Comparison of ENCODE assay signal across 10 cellular contexts in the genomic region with DNA sequence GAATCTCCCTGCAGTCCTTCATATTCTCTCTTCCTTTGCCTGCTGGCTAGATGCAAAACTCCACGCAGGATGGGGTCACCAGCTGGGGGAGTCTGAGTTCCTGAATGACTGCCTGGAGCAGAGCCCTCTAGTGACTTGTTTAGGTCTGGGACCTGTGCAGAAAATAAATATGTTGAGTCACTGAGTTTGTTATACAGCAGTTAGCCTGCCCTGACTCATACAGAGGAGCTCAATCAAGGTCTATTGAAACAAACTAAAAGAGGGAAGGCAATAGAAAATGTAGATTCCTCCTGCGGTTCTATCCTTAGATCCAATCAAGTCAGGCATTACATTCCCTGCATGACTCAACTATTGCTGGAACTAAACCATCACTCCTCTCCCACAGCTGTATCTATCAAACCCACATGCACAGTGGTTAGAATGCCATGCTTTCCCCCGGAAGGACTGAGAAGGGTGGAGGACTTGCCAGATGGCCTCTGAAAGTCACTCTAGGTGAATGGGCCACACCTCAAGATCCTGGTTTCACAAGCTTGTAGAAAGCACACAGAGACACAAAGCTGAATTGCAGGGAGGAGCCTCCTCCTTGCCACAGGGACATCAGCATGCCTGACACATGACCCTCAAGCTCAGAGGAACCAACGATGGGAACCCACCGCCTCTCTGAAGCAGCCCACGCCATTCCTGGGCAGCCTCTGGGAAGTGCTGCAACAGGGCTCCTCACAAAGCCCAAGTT.
DNase-seq lines count a peak whose midpoint lies in the region; ATAC-seq, FAIRE-seq and TF ChIP-seq lines count a peak whose summit lies in the region.
"Had no signal": no experiment of that assay in that cellular context is flagged by ENCODE, and none has a peak within 500 bp of the region (broad histone marks: within the 10 kb centered on the region; RNA-seq: fewer than 3 reads in every experiment).

No MANE protein-coding gene starts in this region.

- H2AFZ ChIP-seq in keratinocyte (ENCODE audit: control insufficient read depth, low read length) = no peak overlapping the region

- no peaks in the 10 kb centered on the region for H3K36me3 ChIP-seq in BJ (ENCODE audit: control insufficient read depth, insufficient read depth, low read length)
- H3K36me3 ChIP-seq in HEK293 (ENCODE audit: control insufficient read depth in 2 of 2, insufficient read depth in 1 of 2, low read length in 2 of 2) = peaks cover 0 to 5% of the 10 kb centered on the region in 2 experiments; a peak in 1 of 3 replicates
- peaks cover 19 to 39% of the 10 kb centered on the region in 2 experiments for H3K36me3 ChIP-seq in keratinocyte (ENCODE audit: control insufficient read depth in 2 of 2, extremely low read depth in 1 of 2, insufficient read depth in 2 of 2, low read length in 2 of 2)
- no peaks in the 10 kb centered on the region for H3K36me3 ChIP-seq in right atrium auricular region
- no peaks in the 10 kb centered on the region for H3K36me3 ChIP-seq in uterus
- H3K36me3 ChIP-seq: neutrophil had no signal

- no peak overlapping the region for H3K27ac ChIP-seq in HEK293 (ENCODE audit: extremely low read depth, low read depth, low read length)
- peak overlapping the region; percentile 91 for H3K27ac ChIP-seq in keratinocyte (ENCODE audit: control insufficient read depth, insufficient read depth, low read length)
- no peak overlapping the region for H3K27ac ChIP-seq in right atrium auricular region
- H3K27ac ChIP-seq in uterus = no peak overlapping the region
- H3K27ac ChIP-seq: neutrophil had no signal

- no peak for TF ChIP-seq POLR2A in uterus (IDR thresholded peaks at IDR 0.05)

- peak; percentile 68 for TF ChIP-seq CTCF in BJ (IDR thresholded peaks at IDR 0.05; ENCODE audit: insufficient read depth, low read depth, low read length)
- TF ChIP-seq CTCF in HEK293 (tag by site-specific recombination; IDR thresholded peaks at IDR 0.05) = no peak; the same call in 1 of the 2 replicates
- peak in 2 of 3 experiments; percentile 52 to 89 for TF ChIP-seq CTCF in keratinocyte (optimal IDR thresholded peaks at IDR 0.05 in 1 of 3, IDR thresholded peaks at IDR 0.05 in 1 of 3, conservative IDR thresholded peaks at IDR 0.05 in 1 of 3; ENCODE audit: extremely low read depth in 1 of 3, insufficient read depth in 2 of 3, low read length in 3 of 3)
- no peak for TF ChIP-seq CTCF in right atrium auricular region (IDR thresholded peaks at IDR 0.05)
- TF ChIP-seq CTCF in uterus (IDR thresholded peaks at IDR 0.05) = no peak

- POLR2A ChIA-PET in BJ (lab: Charles Lee) = interaction anchor here (0.8 to 1.0 kb wide), 3 partner anchors 23 to 70 kb away, joined by 3 read pairs; no protein-coding TSS in a partner anchor
- POLR2A ChIA-PET in HEK293 (lab: Yijun Ruan, JAX) = interaction anchor here (0.6 to 1.4 kb wide), 2 partner anchors 9 to 339 kb away, joined by 5 read pairs; no protein-coding TSS in a partner anchor

- H3K4me3 ChIP-seq in BJ (ENCODE audit: low read depth, low read length) (no peak overlapping the region), HEK293 (ENCODE audit: low read depth, low read length) (no peak overlapping the region), keratinocyte (ENCODE audit: control insufficient read depth in 2 of 3, extremely low read depth in 1 of 3, insufficient read depth in 2 of 3, low read depth in 1 of 3, low read length in 3 of 3) (no peak overlapping the region), right atrium auricular region (no peak overlapping the region), uterus (no peak overlapping the region)

- peak; percentile 99 for DNase-seq in BJ (ENCODE audit: low read depth)
- peak; percentile 55 for DNase-seq in T1000 (lab: John Stamatoyannopoulos, UW)
- DNase-seq in keratinocyte (ENCODE audit: low read depth, low spot score) = peak; percentile 97
- no peak for DNase-seq in effector CD4-positive, alpha-beta T cell
- no peak for DNase-seq in right atrium auricular region (ENCODE audit: low spot score)
- no peak for DNase-seq in uterus
- DNase-seq: activated T-cell treated with anti-CD3 and anti-CD28 coated beads, Interleukin-2, amount 50 U/mL, for 24 hours had no signal

- intact Hi-C loops in uterus (cut with DNase I; ENCODE audit: low total_unique reads) = no loop called here

- H3K4me1 ChIP-seq in HEK293 (ENCODE audit: control insufficient read depth, insufficient read depth, low read length) = no peaks in the 10 kb centered on the region
- H3K4me1 ChIP-seq in keratinocyte (ENCODE audit: control insufficient read depth, extremely low read depth, insufficient read depth, low read length) = peaks cover 74% of the 10 kb centered on the region
- H3K4me1 ChIP-seq in right atrium auricular region = peaks cover 0 to 49% of the 10 kb centered on the region in 2 donors
- H3K4me1 ChIP-seq in uterus = peaks cover 0 to 20% of the 10 kb centered on the region in 2 donors

- dilution Hi-C loops in keratinocyte (cut with MboI; ENCODE audit: extremely low pct_ligation_motif_present, low sequenced_read_pairs) = no loop called here

- peaks cover 14% of the 10 kb centered on the region for H4K20me1 ChIP-seq in keratinocyte (ENCODE audit: control insufficient read depth, extremely low read depth, insufficient read depth, low read length)

- H3K9me3 ChIP-seq in HEK293 (ENCODE audit: control insufficient read depth, insufficient read depth, low read depth, low read length) = no peaks in the 10 kb centered on the region
- H3K9me3 ChIP-seq in keratinocyte (ENCODE audit: control insufficient read depth, low read depth, low read length) = no peaks in the 10 kb centered on the region
- no peaks in the 10 kb centered on the region for H3K9me3 ChIP-seq in right atrium auricular region
- H3K9me3 ChIP-seq in uterus = no peaks in the 10 kb centered on the region
- H3K9me3 ChIP-seq: neutrophil had no signal

- peak overlapping the region; percentile 42 for H3K4me2 ChIP-seq in keratinocyte (ENCODE audit: control insufficient read depth, extremely low read depth, insufficient read depth, low read depth, low read length)

- CTCF ChIA-PET in BJ (lab: Yijun Ruan, JAX) = interaction anchor here (0.6 to 2.2 kb wide), 17 partner anchors 9 to 344 kb away, joined by 3 to 10 read pairs (median 3); no protein-coding TSS in a partner anchor
- CTCF ChIA-PET in HEK293 (lab: Yijun Ruan, JAX) = interaction anchor here (0.5 to 1.4 kb wide), 6 partner anchors 9 to 286 kb away, joined by 3 to 6 read pairs (median 3); no protein-coding TSS in a partner anchor

- H3K79me2 ChIP-seq in keratinocyte (ENCODE audit: control insufficient read depth, insufficient read depth, low read length) = peaks cover 74% of the 10 kb centered on the region

- no peaks in the 10 kb centered on the region for H3K27me3 ChIP-seq in BJ (ENCODE audit: control insufficient read depth, insufficient read depth, low read length)
- no peaks in the 10 kb centered on the region for H3K27me3 ChIP-seq in keratinocyte (ENCODE audit: control insufficient read depth, extremely low read depth, insufficient read depth, low read length)
- H3K27me3 ChIP-seq in right atrium auricular region = no peaks in the 10 kb centered on the region
- no peaks in the 10 kb centered on the region for H3K27me3 ChIP-seq in uterus

- FAIRE-seq in keratinocyte (lab: Jason Lieb, UNC) = peak; percentile 100

- no peak for ATAC-seq in HG03342 (IDR thresholded peaks at IDR 0.05; ENCODE audit: unreplicated experiment)

- peaks cover 14% of the 10 kb centered on the region for H3K9me1 ChIP-seq in keratinocyte (ENCODE audit: control insufficient read depth, extremely low read depth, insufficient read depth, low read length)

- peak overlapping the region; percentile 53 for H3K9ac ChIP-seq in keratinocyte (ENCODE audit: control insufficient read depth, extremely low read depth, insufficient read depth, low read length)

TF ChIP-seq in HEK293, 187 proteins besides CTCF, POLR2A, EP300 and RAD21:
- TF ChIP-seq, protein P1, sequence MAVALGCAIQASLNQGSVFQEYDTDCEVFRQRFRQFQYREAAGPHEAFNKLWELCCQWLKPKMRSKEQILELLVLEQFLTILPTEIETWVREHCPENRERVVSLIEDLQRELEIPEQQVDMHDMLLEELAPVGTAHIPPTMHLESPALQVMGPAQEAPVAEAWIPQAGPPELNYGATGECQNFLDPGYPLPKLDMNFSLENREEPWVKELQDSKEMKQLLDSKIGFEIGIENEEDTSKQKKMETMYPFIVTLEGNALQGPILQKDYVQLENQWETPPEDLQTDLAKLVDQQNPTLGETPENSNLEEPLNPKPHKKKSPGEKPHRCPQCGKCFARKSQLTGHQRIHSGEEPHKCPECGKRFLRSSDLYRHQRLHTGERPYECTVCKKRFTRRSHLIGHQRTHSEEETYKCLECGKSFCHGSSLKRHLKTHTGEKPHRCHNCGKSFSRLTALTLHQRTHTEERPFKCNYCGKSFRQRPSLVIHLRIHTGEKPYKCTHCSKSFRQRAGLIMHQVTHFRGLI (tag by site-specific recombination; IDR thresholded peaks at IDR 0.05) = no peak
- TF ChIP-seq, protein P2, sequence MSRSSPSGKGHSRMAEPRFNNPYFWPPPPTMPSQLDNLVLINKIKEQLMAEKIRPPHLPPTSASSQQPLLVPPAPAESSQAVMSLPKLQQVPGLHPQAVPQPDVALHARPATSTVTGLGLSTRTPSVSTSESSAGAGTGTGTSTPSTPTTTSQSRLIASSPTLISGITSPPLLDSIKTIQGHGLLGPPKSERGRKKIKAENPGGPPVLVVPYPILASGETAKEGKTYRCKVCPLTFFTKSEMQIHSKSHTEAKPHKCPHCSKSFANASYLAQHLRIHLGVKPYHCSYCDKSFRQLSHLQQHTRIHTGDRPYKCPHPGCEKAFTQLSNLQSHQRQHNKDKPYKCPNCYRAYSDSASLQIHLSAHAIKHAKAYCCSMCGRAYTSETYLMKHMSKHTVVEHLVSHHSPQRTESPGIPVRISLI (tag by site-specific recombination; IDR thresholded peaks at IDR 0.05) = no peak
- peak; percentile 80; the same call in 1 of the 2 replicates for TF ChIP-seq RBAK (tag by site-specific recombination; IDR thresholded peaks at IDR 0.05)
- 0 out of 2 replicates have a peak, but pooled peaks have one; percentile 42 for TF ChIP-seq ZNF660 (tag by site-specific recombination; IDR thresholded peaks at IDR 0.05)
- TF ChIP-seq ZNF610 (tag by site-specific recombination; IDR thresholded peaks at IDR 0.05; ENCODE audit: borderline replicate concordance) = no peak
- TF ChIP-seq SETDB1 (IDR thresholded peaks at IDR 0.05; ENCODE audit: insufficient read length, low read length) = peak; percentile 41
- TF ChIP-seq, protein P3, sequence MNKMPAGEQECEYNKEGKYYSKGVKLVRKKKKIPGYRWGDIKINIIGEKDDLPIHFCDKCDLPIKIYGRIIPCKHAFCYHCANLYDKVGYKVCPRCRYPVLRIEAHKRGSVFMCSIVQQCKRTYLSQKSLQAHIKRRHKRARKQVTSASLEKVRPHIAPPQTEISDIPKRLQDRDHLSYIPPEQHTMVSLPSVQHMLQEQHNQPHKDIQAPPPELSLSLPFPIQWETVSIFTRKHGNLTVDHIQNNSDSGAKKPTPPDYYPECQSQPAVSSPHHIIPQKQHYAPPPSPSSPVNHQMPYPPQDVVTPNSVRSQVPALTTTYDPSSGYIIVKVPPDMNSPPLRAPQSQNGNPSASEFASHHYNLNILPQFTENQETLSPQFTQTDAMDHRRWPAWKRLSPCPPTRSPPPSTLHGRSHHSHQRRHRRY (tag by site-specific recombination; IDR thresholded peaks at IDR 0.05) = no peak

Comparison
In these comparisons a context has a peak if more than half of its experiments do, and no peak if none do; other contexts are left out.
1. DNase-seq: peak in BJ (single experiment), T1000 (single experiment) and keratinocyte (single experiment); none in effector CD4-positive, alpha-beta T cell (single experiment), right atrium auricular region (single experiment) and uterus (0 of 2).
2. CTCF ChIP-seq: peak in BJ (single experiment) and keratinocyte (2 of 3); none in HEK293 (single experiment), right atrium auricular region (0 of 2) and uterus (0 of 4).